9 cellular contexts compared by ENCODE assay signal in the genomic region with DNA sequence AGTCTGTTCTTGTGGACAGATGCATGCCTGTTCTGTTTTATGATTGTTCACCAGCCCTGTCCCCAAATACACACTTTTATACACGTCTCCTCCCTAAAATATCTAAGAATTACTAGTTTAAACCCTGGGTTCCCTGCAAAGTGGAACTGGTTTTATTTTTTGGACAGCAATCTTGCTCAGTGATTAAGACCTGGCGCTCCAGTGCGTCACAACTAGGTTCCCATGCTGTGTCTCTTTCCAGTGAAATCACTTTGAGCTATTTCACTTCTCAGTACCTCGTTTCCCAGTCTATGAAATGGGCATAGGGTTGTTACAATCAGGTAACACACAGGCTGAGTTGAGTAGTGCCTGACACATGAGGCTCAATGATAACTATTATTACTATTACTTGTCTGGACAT. TPM values are rescaled to one million over a fixed set of nuclear protein-coding genes. Genes with fewer than 3 reads are reported as not detected.
DNase-seq lines count a peak whose midpoint lies in the region; ATAC-seq, FAIRE-seq and TF ChIP-seq lines count a peak whose summit lies in the region.
"Had no signal": no experiment of that assay in that cellular context is flagged by ENCODE, and none has a peak within 500 bp of the region (broad histone marks: within the 10 kb centered on the region; RNA-seq: fewer than 3 reads in every experiment).

No MANE protein-coding gene starts in this region.

- H3K79me2 ChIP-seq in GM12878 (ENCODE audit: control insufficient read depth, insufficient read depth, low read length): peaks cover 34% of the 10 kb centered on the region

- no peak overlapping the region for H2AFZ ChIP-seq in GM12878 (ENCODE audit: control insufficient read depth, low read depth, low read length)
- H2AFZ ChIP-seq in mesenchymal stem cell (ENCODE audit: low read depth, low read length): no peak overlapping the region

- TF ChIP-seq CTCF in heart left ventricle (IDR thresholded peaks at IDR 0.05): no peak
- no peak for TF ChIP-seq CTCF in GM12878 (IDR thresholded peaks at IDR 0.05 in 2 of 3, conservative IDR thresholded peaks at IDR 0.05 in 1 of 3; ENCODE audit: control insufficient read depth in 2 of 3, extremely low read depth in 1 of 3, insufficient read depth in 1 of 3, low read depth in 3 of 3, low read length in 3 of 3)
- no peak for TF ChIP-seq CTCF in vagina (IDR thresholded peaks at IDR 0.05)

- no peak overlapping the region for H2BK120ac ChIP-seq in mesenchymal stem cell (ENCODE audit: low read depth, low read length)

- no peaks in the 10 kb centered on the region for H4K20me1 ChIP-seq in GM12878 (ENCODE audit: control insufficient read depth, insufficient read depth)

- no peak overlapping the region for H3K4ac ChIP-seq in mesenchymal stem cell (ENCODE audit: low read depth in 1 of 2, low read length in 2 of 2)

- FAIRE-seq in GM12878 (lab: Jason Lieb, UNC): no peak
- FAIRE-seq: endometrium had no signal

- no peak for TF ChIP-seq RAD21 in GM12878 (IDR thresholded peaks at IDR 0.05; ENCODE audit: insufficient read depth, low read depth, low read length)

- no peak overlapping the region for H2BK5ac ChIP-seq in mesenchymal stem cell (ENCODE audit: low read depth, low read length, poor library complexity, severe bottlenecking)

- no peak overlapping the region for H2BK12ac ChIP-seq in mesenchymal stem cell (ENCODE audit: low read length in 2 of 2)

- BruUV-seq in GM12878 (replicated peaks; lab: Mats Ljungman, UMichigan): no TSS peak

- peaks cover 9% of the 10 kb centered on the region for H3K79me1 ChIP-seq in mesenchymal stem cell (replicated peaks; ENCODE audit: low read length, poor library complexity, severe bottlenecking)

- H3K27ac ChIP-seq in heart left ventricle (peak overlapping the region in 1 of 12 donors; percentile 90), GM12878 (ENCODE audit: control insufficient read depth, insufficient read depth) (peak overlapping the region; percentile 87; the same call in 1 of the 2 replicates), mesenchymal stem cell (ENCODE audit: low read length, poor library complexity, severe bottlenecking) (no peak overlapping the region), vagina (no peak overlapping the region)

- H3K4me1 ChIP-seq in heart left ventricle (peaks cover 0 to 33% (median 23%) of the 10 kb centered on the region in 12 donors), GM12878 (ENCODE audit: control insufficient read depth, insufficient read depth, low read length) (peaks cover 10% of the 10 kb centered on the region), mesenchymal stem cell (ENCODE audit: control insufficient read depth, insufficient read depth, low read depth, low read length) (peaks cover 3% of the 10 kb centered on the region), vagina (peaks cover 35% of the 10 kb centered on the region)

- no peak overlapping the region for H3K14ac ChIP-seq in mesenchymal stem cell (ENCODE audit: low read length in 2 of 2)

- 89 to 91% (median 91%) methylated on average over 4 of the region's 4 CpGs for WGBS in heart left ventricle, 4 donors
- 82% methylated on average over 4 of the region's 4 CpGs for WGBS in GM12878 (ENCODE audit: insufficient coverage, insufficient replicate concordance, low lambda C conversion rate, missing lambda C conversion rate)
- WGBS in mesenchymal stem cell: 95% methylated on average over 4 of the region's 4 CpGs

- TF ChIP-seq POLR2A in heart left ventricle (IDR thresholded peaks at IDR 0.05) (no peak), GM12878 (IDR thresholded peaks at IDR 0.05; ENCODE audit: low read depth, low read length) (no peak), vagina (IDR thresholded peaks at IDR 0.05) (no peak)

- H3K36me3 ChIP-seq in heart left ventricle: peaks cover 0 to 18% (median 10%) of the 10 kb centered on the region in 9 donors
- no peaks in the 10 kb centered on the region for H3K36me3 ChIP-seq in GM12878 (ENCODE audit: control insufficient read depth in 2 of 2, insufficient read depth in 2 of 2, low read length in 1 of 2)
- H3K36me3 ChIP-seq in mesenchymal stem cell (ENCODE audit: control insufficient read depth in 1 of 2, insufficient read depth in 2 of 2, low read depth in 1 of 2, low read length in 2 of 2): peaks cover 11 to 20% of the 10 kb centered on the region in 2 experiments
- peaks cover 0 to 13% of the 10 kb centered on the region in 2 donors for H3K36me3 ChIP-seq in vagina

- peak overlapping the region in 11 of 12 donors; percentile 67 to 97 (median 79) for H3K4me3 ChIP-seq in heart left ventricle
- H3K4me3 ChIP-seq in GM12878: peak overlapping the region; percentile 96
- peak overlapping the region in 1 of 2 experiments; percentile 95 for H3K4me3 ChIP-seq in mesenchymal stem cell (ENCODE audit: insufficient read depth in 1 of 2, low read depth in 1 of 2, low read length in 2 of 2)
- H3K4me3 ChIP-seq in vagina: peak overlapping the region; percentile 66 to 82

- H2BK15ac ChIP-seq in mesenchymal stem cell (ENCODE audit: low read depth, poor library complexity, severe bottlenecking): no peak overlapping the region

- H3K9ac ChIP-seq in GM12878 (ENCODE audit: control insufficient read depth, insufficient read depth, low read length): peak overlapping the region; percentile 92; the same call in 1 of the 2 replicates
- H3K9ac ChIP-seq in mesenchymal stem cell (ENCODE audit: low read length): peak overlapping the region; percentile 99

- CTCF ChIA-PET in GM12878 (lab: Yijun Ruan, JAX): interaction anchor here (1.2 to 3.5 kb wide), 5 partner anchors 10 to 237 kb away, joined by 3 to 29 read pairs (median 4); no protein-coding TSS in a partner anchor

- no peak overlapping the region for H3K23ac ChIP-seq in mesenchymal stem cell (ENCODE audit: low read length in 2 of 2)

- H4K8ac ChIP-seq in mesenchymal stem cell (ENCODE audit: low read length): no peak overlapping the region

- H3K27me3 ChIP-seq in heart left ventricle (no peaks in the 10 kb centered on the region), GM12878 (replicated peaks in 1 of 2; ENCODE audit: control insufficient read depth in 2 of 2, insufficient read depth in 2 of 2, low read length in 1 of 2) (no peaks in the 10 kb centered on the region), mesenchymal stem cell (ENCODE audit: control insufficient read depth in 1 of 2, insufficient read depth in 1 of 2, low read length in 2 of 2) (no peaks in the 10 kb centered on the region), vagina (no peaks in the 10 kb centered on the region)

- H4K91ac ChIP-seq in mesenchymal stem cell (ENCODE audit: low read length): no peak overlapping the region

- no peak overlapping the region for H2AK5ac ChIP-seq in mesenchymal stem cell (ENCODE audit: low read length, severe bottlenecking)

- SMC1A ChIA-PET in GM12878 (lab: Charles Lee; ENCODE audit: uncharacterized antibody, unreplicated experiment): interaction anchor here (0.7 to 3.8 kb wide), 10 partner anchors 8 to 295 kb away, joined by 3 to 37 read pairs (median 9); no protein-coding TSS in a partner anchor

- RAD21 ChIA-PET in GM12878 (lab: Charles Lee; ENCODE audit: unreplicated experiment): interaction anchor here (1.1 to 2.4 kb wide), 3 partner anchors 64 to 145 kb away, joined by 3 to 28 read pairs (median 5); no protein-coding TSS in a partner anchor

- in situ Hi-C loops in GM12878 (cut with MboI): no loop called here

- H3K4me2 ChIP-seq in GM12878 (ENCODE audit: control insufficient read depth, insufficient read depth) (peak overlapping the region; percentile 56), mesenchymal stem cell (ENCODE audit: low read length, poor library complexity, severe bottlenecking) (peak overlapping the region; percentile 86)

- H3K18ac ChIP-seq in mesenchymal stem cell (ENCODE audit: low read depth in 1 of 2, low read length in 2 of 2): no peak overlapping the region

- no peak for TF ChIP-seq EP300 in GM12878 (IDR thresholded peaks at IDR 0.05; ENCODE audit: borderline replicate concordance in 1 of 2, control insufficient read depth in 1 of 2, low read depth in 2 of 2, low read length in 2 of 2)

- H3K9me3 ChIP-seq in heart left ventricle (no peaks in the 10 kb centered on the region), GM12878 (replicated peaks; ENCODE audit: control insufficient read depth, insufficient read depth, low read length) (no peaks in the 10 kb centered on the region), mesenchymal stem cell (ENCODE audit: control insufficient read depth, low read length) (no peaks in the 10 kb centered on the region), vagina (no peaks in the 10 kb centered on the region)

- POLR2A ChIA-PET in GM12878 (lab: Charles Lee): interaction anchor here (0.6 to 2.8 kb wide), 6 partner anchors 10 to 248 kb away, joined by 3 to 13 read pairs (median 4); no protein-coding TSS in a partner anchor

- intact Hi-C loops in heart left ventricle (cut with DNase I): loop anchor here in 5 of 10 donors (5.0 to 10.0 kb wide), 6 partner anchors 60 to 198 kb away; a partner anchor contains a TSS
- intact Hi-C loops in left ventricle myocardium superior (cut with micrococcal nuclease): loop anchor here (5.0 kb wide), 1 partner anchor 240 kb away; no protein-coding TSS in a partner anchor
- intact Hi-C loops in GM12878 (cut with micrococcal nuclease; ENCODE audit: unreplicated experiment): loop anchor here (5.0 to 10.0 kb wide), 2 partner anchors 60 to 148 kb away; a partner anchor contains a TSS
- intact Hi-C loops in vagina (cut with DNase I): no loop called here

- ATAC-seq in heart left ventricle: no peak
- ATAC-seq in left ventricle myocardium superior: no peak
- no peak for ATAC-seq in GM12878
- no peak for ATAC-seq in HG03097 (IDR thresholded peaks at IDR 0.05; ENCODE audit: low FRiP score, unreplicated experiment)
- ATAC-seq in GM18517 (IDR thresholded peaks at IDR 0.05; ENCODE audit: unreplicated experiment): no peak
- no peak for ATAC-seq in HG03469 (IDR thresholded peaks at IDR 0.05; ENCODE audit: unreplicated experiment)

- DNase-seq in heart left ventricle (no peak), left ventricle myocardium superior (no peak), GM12878 (ENCODE audit: low read depth, low spot score) (no peak), mesenchymal stem cell (peak; percentile 8), vagina (ENCODE audit: extremely low spot score in 2 of 2) (no peak)

RNA-seq across cellular contexts. Expression of a gene that starts 1.1 kb away (rescaled TPM):
- total RNA-seq in heart left ventricle (10 to 100 TPM; 23.0 to 40.3 (median 28.7) TPM), left ventricle myocardium superior (30.6 TPM), GM12878 (2014; rRNA removed) (38.0 and 43.8 TPM in 2 replicates), GM12878 (2014; rRNA removed; fragmentation: Illumina TruSeq; extraction: Trizol) (52.1 and 53.0 TPM in 2 replicates), GM12878 (2021) (30.5 and 33.4 TPM in 2 replicates), vagina (28.2 TPM)
- polyA plus RNA-seq in heart left ventricle (10 to 100 TPM; 14.1 to 25.0 TPM), GM12878 (2011; rRNA removed) (57.8 and 87.4 TPM in 2 replicates), GM12878 (2014; fragmentation: Illumina TruSeq; extraction: Trizol) (52.2 and 70.3 TPM in 2 replicates), GM12878 (2014; fragmentation: Nextera tagmentation; extraction: Ambion mirVana) (10 to 100 TPM; 52.2 to 55.2 TPM), GM12878 (2014; rRNA removed) (23.6 and 33.7 TPM in 2 replicates), GM12878 (2016; fragmentation: Nextera tagmentation; extraction: Ambion mirVana) (10 to 100 TPM; 53.4 to 53.9 TPM)
- 8.6 and 13.2 TPM in 2 replicates for total RNA-seq in GM12878 (2013; cell fraction: nucleolus; rRNA removed)
- polyA plus RNA-seq in GM12878 (2011; ENCODE audit: low read depth): 18.6 TPM
- 15.4 and 20.0 TPM in 2 replicates for polyA plus RNA-seq in GM12878 (2011; cell fraction: cytosol; rRNA removed)
- polyA plus RNA-seq in GM12878 (2011; cell fraction: nucleus; rRNA removed): 5.6 and 7.0 TPM in 2 replicates
- 25.1 and 34.2 TPM in 2 replicates for polyA plus RNA-seq in GM12878 (2012)
- 19.6 and 49.7 TPM in 2 replicates for polyA minus RNA-seq in GM12878 (2011; rRNA and poly(A)+ RNA removed)
- polyA minus RNA-seq in GM12878 (2011; cell fraction: cytosol; rRNA and poly(A)+ RNA removed): 9.8 and 10.8 TPM in 2 replicates
- polyA minus RNA-seq in GM12878 (2011; cell fraction: nucleus; rRNA and poly(A)+ RNA removed): 1.2 and 3.8 TPM in 2 replicates
- 28.3 TPM for polyA plus RNA-seq in mesenchymal stem cell (2013, experiment 1 of 2)
- polyA plus RNA-seq in mesenchymal stem cell (2013, experiment 2 of 2): 27.8 TPM

RNA-seq across cellular contexts. Expression of a gene that starts 30.5 kb away (rescaled TPM):
- 10 to 100 TPM in 8 of 9 donors, 1 to 10 TPM in 1; 9.8 to 71.9 (median 26.5) TPM for total RNA-seq in heart left ventricle
- polyA plus RNA-seq in heart left ventricle: 10 to 100 TPM; 10.1 to 51.7 TPM
- 8.0 TPM for total RNA-seq in left ventricle myocardium superior
- total RNA-seq in GM12878 (2013; cell fraction: nucleolus; rRNA removed): not detected in 2 replicates
- total RNA-seq in GM12878 (2014; rRNA removed): under 0.01 and 0.06 TPM in 2 replicates
- total RNA-seq in GM12878 (2014; rRNA removed; fragmentation: Illumina TruSeq; extraction: Trizol): 0.05 and 0.13 TPM in 2 replicates
- total RNA-seq in GM12878 (2021): 0.41 and 0.58 TPM in 2 replicates
- 0.18 TPM for polyA plus RNA-seq in GM12878 (2011; ENCODE audit: low read depth)
- not detected in 2 replicates for polyA plus RNA-seq in GM12878 (2011; rRNA removed)
- polyA plus RNA-seq in GM12878 (2011; cell fraction: cytosol; rRNA removed): not detected in 2 replicates
- not detected in 2 replicates for polyA plus RNA-seq in GM12878 (2011; cell fraction: nucleus; rRNA removed)
- 0.31 and 0.85 TPM in 2 replicates for polyA plus RNA-seq in GM12878 (2012)
- 0.01 TPM in 1 of 2 replicates, not detected in the other for polyA plus RNA-seq in GM12878 (2014; fragmentation: Illumina TruSeq; extraction: Trizol)
- polyA plus RNA-seq in GM12878 (2014; fragmentation: Nextera tagmentation; extraction: Ambion mirVana): under 1 TPM; 0.05 to 0.40 TPM
- 0.01 TPM in 1 of 2 replicates, not detected in the other for polyA plus RNA-seq in GM12878 (2014; rRNA removed)
- polyA plus RNA-seq in GM12878 (2016; fragmentation: Nextera tagmentation; extraction: Ambion mirVana): 1 to 10 TPM in 1 of 2 experiments, under 1 TPM in 1; 0.88 to 1.9 TPM
- polyA minus RNA-seq in GM12878 (2011; rRNA and poly(A)+ RNA removed): not detected in 2 replicates
- polyA minus RNA-seq in GM12878 (2011; cell fraction: cytosol; rRNA and poly(A)+ RNA removed): not detected in 2 replicates
- not detected in 2 replicates for polyA minus RNA-seq in GM12878 (2011; cell fraction: nucleus; rRNA and poly(A)+ RNA removed)
- polyA plus RNA-seq in mesenchymal stem cell (2013, experiment 1 of 2): 0.01 TPM
- polyA plus RNA-seq in mesenchymal stem cell (2013, experiment 2 of 2): 0.01 TPM
- total RNA-seq in vagina: 822 TPM

Comparison
In these comparisons a context has a peak if more than half of its experiments do, and no peak if none do; other contexts are left out.
1. RNA of a gene that starts 30.5 kb away (total RNA-seq): 822 TPM in vagina (single experiment); 9.8 to 71.9 TPM in heart left ventricle, 8.0 TPM in left ventricle myocardium superior (single experiment) and under 0.01 to 0.58 TPM in GM12878; every median in the first group is over 10 times any median in the second.